ENCODE assay signal across 18 cellular contexts in genomic region chr2:54546518-54546917, GRCh38.
DNase-seq lines count a peak whose midpoint lies in the region; ATAC-seq, FAIRE-seq and TF ChIP-seq lines count a peak whose summit lies in the region.
"Had no signal": no experiment of that assay in that cellular context is flagged by ENCODE, and none has a peak within 500 bp of the region (broad histone marks: within the 10 kb centered on the region; RNA-seq: fewer than 3 reads in every experiment).

No MANE protein-coding gene starts in this region.

- no peak for TF ChIP-seq RAD21 in K562 (CRISPR knock-in tag; conservative IDR thresholded peaks at IDR 0.05 in 1 of 2, IDR thresholded peaks at IDR 0.05 in 1 of 2)

- H3K9ac ChIP-seq in K562 (ENCODE audit: insufficient read depth in 1 of 2, low read depth in 2 of 2, low read length in 2 of 2) = no peak overlapping the region

- peak overlapping the region; percentile 12 for H3K4me3 Mint-ChIP-seq in Calu3 (ENCODE audit: low read depth, unreplicated experiment)
- H3K4me3 Mint-ChIP-seq: activated CD8-positive, alpha-beta memory T cell treated with anti-CD3 and anti-CD28 coated beads, Interleukin-2, amount 10 ng/mL, durations not matched to agents 7 days and 5 days; WTC11 had no signal

- H3K27me3 ChIP-seq in K562 (ENCODE audit: control insufficient read depth in 2 of 2, insufficient read depth in 2 of 2, low read length in 2 of 2) = no peaks in the 10 kb centered on the region

- TF ChIP-seq POLR2A in K562 (conservative IDR thresholded peaks at IDR 0.05) = no peak

- H3K27me3 Mint-ChIP-seq in Calu3 (ENCODE audit: unreplicated experiment) = no peaks in the 10 kb centered on the region
- H3K27me3 Mint-ChIP-seq: activated CD8-positive, alpha-beta memory T cell treated with anti-CD3 and anti-CD28 coated beads, Interleukin-2, amount 10 ng/mL, durations not matched to agents 7 days and 5 days had no signal

- H2AFZ ChIP-seq in K562 (ENCODE audit: low read depth, low read length) = no peak overlapping the region

- H3K9me3 Mint-ChIP-seq in Calu3 (ENCODE audit: low read depth, unreplicated experiment) = no peaks in the 10 kb centered on the region
- H3K9me3 Mint-ChIP-seq: WTC11 had no signal

- peak; percentile 40 for FAIRE-seq in K562 (lab: Jason Lieb, UNC)

- no peaks in the 10 kb centered on the region for H3K36me3 ChIP-seq in K562 (ENCODE audit: control insufficient read depth, insufficient read depth, low read length)
- H3K36me3 ChIP-seq: thoracic aorta had no signal

- BruUV-seq in Calu3 (replicated peaks; lab: Mats Ljungman, UMichigan) (no TSS peak), K562 (replicated peaks; lab: Mats Ljungman, UMichigan) (no TSS peak)

- DNase-seq in Calu3 = no peak
- DNase-seq in K562 (ENCODE audit: extremely low read depth in 1 of 4, low spot score in 3 of 4) = peak in 3 of 4 experiments; percentile 16 to 67 (median 23)
- DNase-seq in lung microvascular endothelial cell (ENCODE audit: low read depth in 2 of 2) = peak; percentile 51 to 55
- no peak for DNase-seq in AG08396 (ENCODE audit: low spot score)
- DNase-seq in omental fat pad (ENCODE audit: low spot score) = no peak
- DNase-seq in GDM1 (lab: John Stamatoyannopoulos, UW) = no peak
- DNase-seq in NCI-H446 (lab: John Stamatoyannopoulos, UW) = no peak
- DNase-seq: activated CD8-positive, alpha-beta memory T cell treated with anti-CD3 and anti-CD28 coated beads, Interleukin-2, amount 10 ng/mL, durations not matched to agents 7 days and 5 days; activated naive CD4-positive, alpha-beta T cell treated with Interleukin-2 at 50 U/mL for 16 hours; COR-L47; GF-D8; left ventricle myocardium superior; NCI-H2227 treated with DMSO at 0.1 percent for 48 hours; right cardiac atrium; stimulated activated CD4-positive, alpha-beta T cell treated with anti-CD3 and anti-CD28 coated beads, Interleukin-2, amount 100 ng/mL, for 24 hours had no signal

- no peak overlapping the region for H3K4me3 ChIP-seq in K562
- H3K4me3 ChIP-seq: thoracic aorta had no signal

- peaks cover 18% of the 10 kb centered on the region for H3K36me3 Mint-ChIP-seq in Calu3 (ENCODE audit: insufficient read depth, unreplicated experiment)
- H3K36me3 Mint-ChIP-seq: activated CD8-positive, alpha-beta memory T cell treated with anti-CD3 and anti-CD28 coated beads, Interleukin-2, amount 10 ng/mL, durations not matched to agents 7 days and 5 days; WTC11 had no signal

- no peak overlapping the region; the same call in 1 of the 2 replicates for H3K4me2 ChIP-seq in K562 (ENCODE audit: insufficient read depth, low read length)

- in situ Hi-C loops in K562 (cut with MboI) = no loop called here

- peak overlapping the region; percentile 85 for H3K27ac Mint-ChIP-seq in Calu3 (ENCODE audit: unreplicated experiment)
- H3K27ac Mint-ChIP-seq: activated CD8-positive, alpha-beta memory T cell treated with anti-CD3 and anti-CD28 coated beads, Interleukin-2, amount 10 ng/mL, durations not matched to agents 7 days and 5 days; WTC11 had no signal

- H3K9me1 ChIP-seq in K562 (ENCODE audit: control insufficient read depth, insufficient read depth, low read length) = no peaks in the 10 kb centered on the region

- TF ChIP-seq CTCF in Calu3 (IDR thresholded peaks at IDR 0.05; ENCODE audit: unreplicated experiment) (no peak), K562 (IDR thresholded peaks at IDR 0.05 in 2 of 3, conservative IDR thresholded peaks at IDR 0.05 in 1 of 3; ENCODE audit: insufficient read depth in 2 of 3, low read depth in 1 of 3, low read length in 3 of 3) (no peak), omental fat pad (IDR thresholded peaks at IDR 0.05) (no peak)

- H3K79me2 ChIP-seq in K562 (ENCODE audit: control insufficient read depth, insufficient read depth, low read length) = no peaks in the 10 kb centered on the region

- no peak overlapping the region; the same call in 2 of the 3 replicates for H3K27ac ChIP-seq in K562 (ENCODE audit: extremely low read depth, low read depth, low read length)
- H3K27ac ChIP-seq: thoracic aorta had no signal

- no peaks in the 10 kb centered on the region for H4K20me1 ChIP-seq in K562 (replicated peaks; ENCODE audit: control insufficient read depth, insufficient read depth, low read length)

- peak; percentile 19; the same call in 1 of the 2 replicates for TF ChIP-seq EP300 in K562 (IDR thresholded peaks at IDR 0.05; ENCODE audit: low read length)

- H3K9me3 ChIP-seq in K562 (replicated peaks; ENCODE audit: control insufficient read depth, insufficient read depth, low read depth, low read length) = no peaks in the 10 kb centered on the region
- H3K9me3 ChIP-seq: thoracic aorta had no signal

- POLR2A ChIA-PET in K562 (lab: Yijun Ruan, JAX) = interaction anchor here (5.3 kb wide), 1 partner anchor 12 kb away, joined by 28 read pairs; no protein-coding TSS in a partner anchor

- peaks cover 79% of the 10 kb centered on the region for H3K4me1 Mint-ChIP-seq in Calu3 (ENCODE audit: low read depth, unreplicated experiment)

- ATAC-seq in HG03175 (IDR thresholded peaks at IDR 0.05; ENCODE audit: unreplicated experiment) (peak; percentile 2), K562 (peak; percentile 48), omental fat pad (ENCODE audit: low FRiP score) (no peak)
- ATAC-seq: activated CD8-positive, alpha-beta memory T cell treated with anti-CD3 and anti-CD28 coated beads, Interleukin-2, amount 10 ng/mL, durations not matched to agents 7 days and 5 days; left ventricle myocardium superior; WTC11 had no signal

- H3K4me1 ChIP-seq in K562 (replicated peaks in 1 of 2; ENCODE audit: control insufficient read depth in 2 of 2, insufficient read depth in 2 of 2, low read length in 2 of 2) = peaks cover 0 to 10% of the 10 kb centered on the region in 2 experiments; a peak in 2 of 5 replicates

- 6% methylated on average over 4 of the region's 4 CpGs for WGBS in K562 (ENCODE audit: insufficient coverage, low coverage, missing lambda C conversion rate)

- intact Hi-C loops in Calu3 (cut with micrococcal nuclease; ENCODE audit: unreplicated experiment) = loop anchor here (1.0 kb wide), 1 partner anchor 15 kb away; no protein-coding TSS in a partner anchor
- intact Hi-C loops in K562 (cut with micrococcal nuclease) = no loop called here

- CTCF ChIA-PET in Calu3 (lab: Charles Lee) (interaction anchor here (3.4 kb wide), 1 partner anchor 15 kb away, joined by 8 read pairs; no protein-coding TSS in a partner anchor), K562 (lab: Yijun Ruan, JAX; ENCODE audit: low intra/inter-chr PET ratio) (interaction anchor here (0.7 kb wide), 1 partner anchor 965 kb away, joined by 3 read pairs; no protein-coding TSS in a partner anchor)

TF ChIP-seq in K562, 482 proteins besides CTCF, POLR2A, EP300 and RAD21 (continues in another document):
- TF ChIP-seq ZBTB40 (IDR thresholded peaks at IDR 0.05) = peak; percentile 78
- TF ChIP-seq ZBTB40 (CRISPR knock-in tag; IDR thresholded peaks at IDR 0.05) = no peak
- TF ChIP-seq ELF2 (CRISPR knock-in tag; IDR thresholded peaks at IDR 0.05) = no peak

Comparison
In these comparisons a context has a peak if more than half of its experiments do, and no peak if none do; other contexts are left out.
1. DNase-seq: peak in K562 (3 of 4) and lung microvascular endothelial cell (2 of 2); none in Calu3 (single experiment), AG08396 (single experiment), omental fat pad (single experiment), GDM1 (single experiment) and NCI-H446 (0 of 2).